In the genomic region with DNA sequence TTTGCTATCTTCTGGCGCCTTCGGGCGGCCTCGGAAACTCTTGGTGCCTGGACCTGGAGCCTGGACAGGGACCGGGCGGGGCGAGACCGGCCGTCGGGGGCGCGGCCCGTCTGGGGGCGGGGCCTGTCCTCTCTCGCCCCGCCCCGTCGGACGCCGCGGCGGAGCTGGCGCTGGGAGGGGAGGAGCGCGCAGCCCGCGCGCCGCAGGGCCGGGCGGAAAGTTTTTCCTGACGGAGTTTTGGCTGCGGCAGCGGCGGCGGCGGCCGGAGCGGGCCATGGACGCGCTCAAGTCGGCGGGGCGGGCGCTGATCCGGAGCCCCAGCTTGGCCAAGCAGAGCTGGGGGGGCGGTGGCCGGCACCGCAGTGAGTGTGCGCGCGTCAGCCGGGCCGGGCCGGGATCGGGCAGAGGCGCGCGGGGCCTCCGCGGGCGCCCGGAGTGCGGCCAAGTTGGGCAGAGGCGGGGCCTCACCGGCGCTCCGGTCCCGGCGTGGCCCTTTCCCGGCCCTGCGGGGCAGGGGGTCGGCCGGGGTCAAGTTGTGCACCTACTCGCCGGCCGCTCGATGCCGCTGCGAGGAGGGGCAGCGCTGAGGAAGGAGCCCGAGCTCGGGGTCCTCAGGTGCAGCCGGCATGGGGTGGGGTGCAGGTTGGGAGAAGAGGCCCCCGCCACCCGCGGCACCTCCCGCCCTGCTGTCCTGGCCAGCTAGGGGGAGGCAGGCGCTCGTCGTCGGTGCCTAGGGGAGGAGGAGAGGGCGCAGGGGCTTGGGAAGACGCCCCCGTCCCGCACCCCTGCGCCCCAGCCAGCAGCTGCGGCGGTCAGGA, we compare ENCODE assay signal across 8 cellular contexts. TPM values are rescaled to one million over a fixed set of nuclear protein-coding genes. Genes with fewer than 3 reads are reported as not detected.
DNase-seq lines count a peak whose midpoint lies in the region; ATAC-seq, FAIRE-seq and TF ChIP-seq lines count a peak whose summit lies in the region.

Gene LDLRAP1, plus strand, starts transcription at position 182 of the 818 bp plus-strand sequence. Its CDS starts 93 bp downstream, at position 275.

- H3K27me3 ChIP-seq in Loucy (ENCODE audit: insufficient read depth, low read length, poor library complexity, severe bottlenecking) (no peaks in the 10 kb centered on the region), small intestine (ENCODE audit: control insufficient read depth in 2 of 2, insufficient read depth in 2 of 2, low read length in 2 of 2) (no peaks in the 10 kb centered on the region)

- no peaks in the 10 kb centered on the region for H3K9me3 ChIP-seq in Loucy (ENCODE audit: insufficient read depth, low read depth, low read length)
- H3K9me3 ChIP-seq in small intestine (ENCODE audit: control insufficient read depth, low read depth): no peaks in the 10 kb centered on the region

- H3K4me1 Mint-ChIP-seq in WTC11: peaks cover 13% of the 10 kb centered on the region

- FAIRE-seq in small intestine (lab: Jason Lieb, UNC): no peak
- no peak for FAIRE-seq in D721Med (lab: Jason Lieb, UNC)

- H3K27ac Mint-ChIP-seq in WTC11: no peak within 1 kb of the TSS

- WGBS in small intestine, 3 donors: 0 to 1% (median 1%) methylated on average over 37 to 99 of the region's 99 CpGs

- H3K4me3 ChIP-seq in Loucy (ENCODE audit: low read length, poor library complexity, severe bottlenecking) (peak within 1 kb of the TSS; percentile 69), small intestine (ENCODE audit: low read depth in 1 of 2, low read length in 2 of 2) (peak within 1 kb of the TSS; percentile 78 to 88)

- H3K4me1 ChIP-seq in Loucy (ENCODE audit: insufficient read depth, low read length, poor library complexity, severe bottlenecking): no peaks in the 10 kb centered on the region
- H3K4me1 ChIP-seq in small intestine (ENCODE audit: control insufficient read depth in 2 of 2, insufficient read depth in 1 of 2, low read depth in 1 of 2, low read length in 1 of 2): peaks cover 0 to 10% of the 10 kb centered on the region in 2 donors

- CTCF ChIA-PET in WTC11 (lab: Charles Lee): interaction anchor here (0.6 to 2.5 kb wide), 11 partner anchors 23 to 467 kb away, joined by 3 to 16 read pairs (median 4); no protein-coding TSS in a partner anchor

- peak within 1 kb of the TSS; percentile 67 for H3K4me3 Mint-ChIP-seq in WTC11

- POLR2A ChIA-PET in WTC11 (lab: Charles Lee): interaction anchor here (0.7 kb wide), 1 partner anchor 310 kb away, joined by 3 read pairs; no protein-coding TSS in a partner anchor

- H3F3A ChIP-seq in Loucy (ENCODE audit: low read depth): no peaks in the 10 kb centered on the region

- no peaks in the 10 kb centered on the region for H4K20me1 ChIP-seq in Loucy (ENCODE audit: insufficient read depth, low read length, poor library complexity, severe bottlenecking)

- TF ChIP-seq CTCF in Loucy (conservative IDR thresholded peaks at IDR 0.05; ENCODE audit: low read length) (no peak), WTC11 (IDR thresholded peaks at IDR 0.05) (no peak), D721Med (IDR thresholded peaks at IDR 0.05; ENCODE audit: insufficient read depth, missing control alignments) (no peak)

- ATAC-seq in GM21786 (IDR thresholded peaks at IDR 0.05; ENCODE audit: unreplicated experiment) (peak; percentile 75), WTC11 (peak; percentile 91)

- no peaks in the 10 kb centered on the region for H3K9me2 ChIP-seq in Loucy (replicated peaks; ENCODE audit: low read depth, low read length)

- H3K9ac ChIP-seq in Loucy (ENCODE audit: low read depth, low read length, poor library complexity, severe bottlenecking): no peak within 1 kb of the TSS

- H3K27ac ChIP-seq in small intestine (ENCODE audit: low read depth in 1 of 2, low read length in 1 of 2): peak within 1 kb of the TSS; percentile 83 to 89

- H2AFZ ChIP-seq in Loucy (ENCODE audit: low read length): peak within 1 kb of the TSS; percentile 60; the same call in 1 of the 2 replicates

- H3K4me2 ChIP-seq in Loucy (ENCODE audit: low read depth, low read length, poor library complexity, severe bottlenecking): peak within 1 kb of the TSS; percentile 42

- H3K36me3 ChIP-seq in Loucy (ENCODE audit: insufficient read depth, low read length): no peaks in the 10 kb centered on the region
- no peaks in the 10 kb centered on the region for H3K36me3 ChIP-seq in small intestine (ENCODE audit: control insufficient read depth in 2 of 2, insufficient read depth in 2 of 2, low read length in 2 of 2)

- DNase-seq in ELR (ENCODE audit: low read depth) (peak; percentile 77), WTC11 (ENCODE audit: low spot score) (peak; percentile 78), cerebellar cortex (ENCODE audit: low spot score) (peak; percentile 78), iris pigment epithelial cell (ENCODE audit: low read depth) (peak; percentile 69), small intestine (peak; percentile 79), D721Med (ENCODE audit: insufficient read length, low spot score) (no peak)

- H3K79me2 ChIP-seq in Loucy (ENCODE audit: insufficient read depth, low read length): no peaks in the 10 kb centered on the region

- H3K36me3 Mint-ChIP-seq in WTC11: no peaks in the 10 kb centered on the region

- H3K27me3 Mint-ChIP-seq in WTC11 (ENCODE audit: low read depth): peaks cover 12% of the 10 kb centered on the region

- H3K9me3 Mint-ChIP-seq in WTC11: no peaks in the 10 kb centered on the region

TF ChIP-seq in WTC11, 78 proteins besides CTCF, POLR2A, EP300 and RAD21 (continues in another document):
- TF ChIP-seq ESRRA (CRISPR knock-in tag; IDR thresholded peaks at IDR 0.05; ENCODE audit: borderline replicate concordance) (0 out of 2 replicates have a peak, but pooled peaks have one; percentile 50), CBFB (CRISPR knock-in tag; IDR thresholded peaks at IDR 0.05; ENCODE audit: low read depth) (no peak), MYBL2 (CRISPR knock-in tag; IDR thresholded peaks at IDR 0.05) (no peak), ATF6 (CRISPR knock-in tag; IDR thresholded peaks at IDR 0.05) (no peak), E2F1 (CRISPR knock-in tag; IDR thresholded peaks at IDR 0.05) (no peak), ARID4B (CRISPR knock-in tag; IDR thresholded peaks at IDR 0.05; ENCODE audit: borderline replicate concordance) (peak; percentile 52; the same call in 1 of the 2 replicates), IRF1 (CRISPR knock-in tag; IDR thresholded peaks at IDR 0.05) (no peak)

RNA-seq across cellular contexts. Expression of gene LDLRAP1, which starts in this region (rescaled TPM):
- 14.1 to 16.3 TPM (median 14.2 TPM) in 3 replicates for total RNA-seq in WTC11 (2021)
- polyA plus RNA-seq in small intestine: 10 to 100 TPM in 2 of 3 donors, 1 to 10 TPM in 1; 9.5 to 18.2 (median 13.0) TPM
